Comparison of ENCODE assay signal across 11 cellular contexts in genomic region chr1:29415156-29415830, GRCh38.
A peak's percentile ranks its signal among the peaks of the same experiment; 100 is the strongest.
DNase-seq lines count a peak whose midpoint lies in the region; TF ChIP-seq lines count a peak whose summit lies in the region.
"Had no signal": no experiment of that assay in that cellular context is flagged by ENCODE, and none has a peak within 500 bp of the region (broad histone marks: within the 10 kb centered on the region; RNA-seq: fewer than 3 reads in every experiment).

No MANE protein-coding gene starts in this region.

- no peak overlapping the region for H3K27ac Mint-ChIP-seq in neural crest cell (ENCODE audit: unreplicated experiment)
- H3K27ac Mint-ChIP-seq in CD4-positive, alpha-beta memory T cell: no peak overlapping the region
- H3K27ac Mint-ChIP-seq: activated CD8-positive, alpha-beta T cell treated with anti-CD3 and anti-CD28 coated beads, Interleukin-2, amount 10 ng/mL, durations not matched to agents 7 days and 5 days; dendritic cell treated with granulocyte-macrophage colony-stimulating factor and Interleukin-4, amounts not matched to agents 40 ng/mL and 50 ng/mL, for 4 days had no signal

- H3K4me3 Mint-ChIP-seq in neural crest cell: no peak overlapping the region
- H3K4me3 Mint-ChIP-seq in CD4-positive, alpha-beta memory T cell: no peak overlapping the region
- H3K4me3 Mint-ChIP-seq: activated CD8-positive, alpha-beta T cell treated with anti-CD3 and anti-CD28 coated beads, Interleukin-2, amount 10 ng/mL, durations not matched to agents 7 days and 5 days; dendritic cell treated with granulocyte-macrophage colony-stimulating factor and Interleukin-4, amounts not matched to agents 40 ng/mL and 50 ng/mL, for 4 days had no signal

- H3K9me3 Mint-ChIP-seq in neural crest cell: no peaks in the 10 kb centered on the region
- peaks cover 0 to 2% (median 0%) of the 10 kb centered on the region in 8 donors for H3K9me3 Mint-ChIP-seq in CD4-positive, alpha-beta memory T cell
- H3K9me3 Mint-ChIP-seq: dendritic cell treated with granulocyte-macrophage colony-stimulating factor and Interleukin-4, amounts not matched to agents 40 ng/mL and 50 ng/mL, for 4 days had no signal

- no peaks in the 10 kb centered on the region for H3K4me1 Mint-ChIP-seq in neural crest cell
- H3K4me1 Mint-ChIP-seq in CD4-positive, alpha-beta memory T cell: no peaks in the 10 kb centered on the region

- H3K9me3 ChIP-seq in WERI-Rb-1 (ENCODE audit: severe bottlenecking): no peaks in the 10 kb centered on the region
- H3K9me3 ChIP-seq in CD4-positive, alpha-beta memory T cell (ENCODE audit: control insufficient read depth in 1 of 2, low read length in 2 of 2): no peaks in the 10 kb centered on the region

- H3K27me3 Mint-ChIP-seq in neural crest cell (ENCODE audit: low read depth): peaks cover 23% of the 10 kb centered on the region
- peaks cover 10 to 15% of the 10 kb centered on the region in 2 donors for H3K27me3 Mint-ChIP-seq in CD4-positive, alpha-beta memory T cell

- POLR2A ChIA-PET in CD4-positive, alpha-beta memory T cell (lab: Charles Lee; ENCODE audit: partially characterized antibody): no interaction called here

- H3K27ac ChIP-seq in WERI-Rb-1: no peak overlapping the region
- no peak overlapping the region for H3K27ac ChIP-seq in CD4-positive, alpha-beta memory T cell (ENCODE audit: low read depth, low read length)

- H3K36me3 ChIP-seq in WERI-Rb-1: no peaks in the 10 kb centered on the region
- H3K36me3 ChIP-seq in CD4-positive, alpha-beta memory T cell (ENCODE audit: insufficient read depth, low read length): no peaks in the 10 kb centered on the region

- CTCF ChIA-PET in CD4-positive, alpha-beta memory T cell (lab: Charles Lee; ENCODE audit: partially characterized antibody): no interaction called here

- H3K27me3 ChIP-seq in WERI-Rb-1 (ENCODE audit: insufficient read depth, low read depth, severe bottlenecking): no peaks in the 10 kb centered on the region
- no peaks in the 10 kb centered on the region for H3K27me3 ChIP-seq in CD4-positive, alpha-beta memory T cell (ENCODE audit: insufficient read depth, low read length)

- DNase-seq in NAMALWA (ENCODE audit: low spot score) (peak; percentile 25), WERI-Rb-1 (peak; percentile 74), neural crest cell (ENCODE audit: low read depth, low spot score) (no peak), Ammon's horn (ENCODE audit: low spot score) (no peak), NCI-H1048 (lab: John Stamatoyannopoulos, UW) (no peak)
- DNase-seq in CD4-positive, alpha-beta memory T cell: no peak
- DNase-seq: activated CD8-positive, alpha-beta T cell treated with anti-CD3 and anti-CD28 coated beads, Interleukin-2, amount 10 ng/mL, durations not matched to agents 7 days and 5 days; kidney glomerular epithelial cell; stimulated activated CD4-positive, alpha-beta T cell treated with anti-CD3 and anti-CD28 coated beads, Interleukin-15, amount 100 ng/mL, for 24 hours had no signal

- intact Hi-C loops in CD4-positive, alpha-beta memory T cell (cut with micrococcal nuclease): no loop called here

- no peak overlapping the region for H3K4me3 ChIP-seq in WERI-Rb-1 (ENCODE audit: low read depth, low read length)
- no peak overlapping the region for H3K4me3 ChIP-seq in CD4-positive, alpha-beta memory T cell (ENCODE audit: low read length in 2 of 2)

- H3K36me3 Mint-ChIP-seq in neural crest cell (ENCODE audit: low read depth): no peaks in the 10 kb centered on the region
- H3K36me3 Mint-ChIP-seq in CD4-positive, alpha-beta memory T cell: no peaks in the 10 kb centered on the region

- peak; percentile 36; the same call in 1 of the 3 replicates for TF ChIP-seq CTCF in GM12872 (IDR thresholded peaks at IDR 0.05; ENCODE audit: insufficient read depth, low read depth, low read length)
- peak; percentile 70 for TF ChIP-seq CTCF in WERI-Rb-1 (IDR thresholded peaks at IDR 0.05; ENCODE audit: low read depth, low read length)
- peak; percentile 30 for TF ChIP-seq CTCF in neural crest cell (conservative IDR thresholded peaks at IDR 0.05)

- no peaks in the 10 kb centered on the region for H3K4me1 ChIP-seq in CD4-positive, alpha-beta memory T cell (ENCODE audit: insufficient read depth, low read length)

Comparison
In these comparisons a context has a peak if more than half of its experiments do, and no peak if none do; other contexts are left out.
1. DNase-seq: peak in NAMALWA (single experiment) and WERI-Rb-1 (single experiment); none in neural crest cell (single experiment), Ammon's horn (single experiment), CD4-positive, alpha-beta memory T cell (0 of 5) and NCI-H1048 (single experiment).
2. Peak in every context shown above with its lines, with median percentiles within 50 percentile points of each other: CTCF ChIP-seq.